24 cellular contexts compared by ENCODE assay signal in genomic region chr2:208334230-208334629, GRCh38.
DNase-seq lines count a peak whose midpoint lies in the region; ATAC-seq, FAIRE-seq and TF ChIP-seq lines count a peak whose summit lies in the region.
"Had no signal": no experiment of that assay in that cellular context is flagged by ENCODE, and none has a peak within 500 bp of the region (broad histone marks: within the 10 kb centered on the region; RNA-seq: fewer than 3 reads in every experiment).

No MANE protein-coding gene starts in this region.

- peak overlapping the region; percentile 40 for H3K27ac Mint-ChIP-seq in CD4-positive, alpha-beta T cell
- H3K27ac Mint-ChIP-seq in H9, result peak overlapping the region; percentile 25 to 65 (median 37); a peak in 3 of 7 replicates
- H3K27ac Mint-ChIP-seq: activated CD4-positive, alpha-beta memory T cell treated with anti-CD3 and anti-CD28 coated beads for 36 hours; activated naive CD4-positive, alpha-beta T cell treated with anti-CD3 and anti-CD28 coated beads, Interleukin-2, amount 50 U/mL, for 72 hours had no signal

- no peak for FAIRE-seq in D721Med (lab: Jason Lieb, UNC)
- FAIRE-seq: kidney had no signal

- H2BK5ac ChIP-seq in H9 (ENCODE audit: insufficient read length, low read length), result no peak overlapping the region

- H3K56ac ChIP-seq in H9 (ENCODE audit: insufficient read length, low read depth, low read length), result no peak overlapping the region

- intact Hi-C loops in CD4-positive, alpha-beta T cell (cut with DNase I, micrococcal nuclease), result loop anchor here in 1 of 2 experiments (10.0 kb wide), 1 partner anchor 159 kb away; no protein-coding TSS in a partner anchor

- no peak overlapping the region for H2AK5ac ChIP-seq in H9 (ENCODE audit: insufficient read length, low read length)

- H4K20me1 ChIP-seq in H9 (ENCODE audit: control insufficient read depth, insufficient read depth, insufficient read length) (no peaks in the 10 kb centered on the region), hepatocyte (ENCODE audit: insufficient read depth, poor library complexity, severe bottlenecking) (no peaks in the 10 kb centered on the region)

- H3K36me3 ChIP-seq in hepatocyte (replicated peaks; ENCODE audit: insufficient read depth, low read depth) (no peaks in the 10 kb centered on the region), neutrophil (peaks cover 100% of the 10 kb centered on the region)

- H3T11ph ChIP-seq in H9 (ENCODE audit: low read length), result no peak overlapping the region

- H3K4me1 ChIP-seq in H9 (ENCODE audit: insufficient read depth, low read length) (no peaks in the 10 kb centered on the region), hepatocyte (ENCODE audit: insufficient read depth) (peaks cover 5% of the 10 kb centered on the region), neutrophil (ENCODE audit: control insufficient read depth in 1 of 2, insufficient read depth in 1 of 2, low read depth in 1 of 2, low read length in 1 of 2) (no peaks in the 10 kb centered on the region)
- H3K4me1 ChIP-seq: parathyroid adenoma had no signal

- H3K4me2 ChIP-seq in H9 (ENCODE audit: insufficient read depth, insufficient read length, low read length), result no peak overlapping the region
- H3K4me2 ChIP-seq in hepatocyte, result no peak overlapping the region

- no peaks in the 10 kb centered on the region for H3K9me3 Mint-ChIP-seq in CD4-positive, alpha-beta T cell
- H3K9me3 Mint-ChIP-seq in H9, result no peaks in the 10 kb centered on the region
- H3K9me3 Mint-ChIP-seq: activated CD4-positive, alpha-beta memory T cell treated with anti-CD3 and anti-CD28 coated beads for 36 hours; activated naive CD4-positive, alpha-beta T cell treated with anti-CD3 and anti-CD28 coated beads, Interleukin-2, amount 50 U/mL, for 72 hours; CD4-positive, CD25-positive, alpha-beta regulatory T cell; IgD-negative memory B cell; natural killer cell had no signal

- H4K8ac ChIP-seq in H9 (replicated peaks; ENCODE audit: insufficient read length, low read depth, low read length), result no peak overlapping the region

- H2AFZ ChIP-seq in H9 (ENCODE audit: low read length) (no peak overlapping the region), hepatocyte (no peak overlapping the region)
- H2AFZ ChIP-seq: parathyroid adenoma had no signal

- H3K4me1 Mint-ChIP-seq in CD4-positive, alpha-beta T cell (ENCODE audit: low read depth), result no peaks in the 10 kb centered on the region
- no peaks in the 10 kb centered on the region for H3K4me1 Mint-ChIP-seq in H9

- POLR2A ChIA-PET in CD4-positive, alpha-beta T cell (lab: Charles Lee), result no interaction called here

- H3K27me3 Mint-ChIP-seq in CD4-positive, alpha-beta T cell, result no peaks in the 10 kb centered on the region
- H3K27me3 Mint-ChIP-seq in H9 (ENCODE audit: low read depth), result no peaks in the 10 kb centered on the region
- H3K27me3 Mint-ChIP-seq: activated CD4-positive, alpha-beta memory T cell treated with anti-CD3 and anti-CD28 coated beads for 36 hours; CD4-positive, CD25-positive, alpha-beta regulatory T cell; IgD-negative memory B cell had no signal

- no peak overlapping the region for H3K23ac ChIP-seq in H9 (ENCODE audit: insufficient read length, low read depth, low read length)

- H3K9me3 ChIP-seq in CD4-positive, alpha-beta T cell (ENCODE audit: control insufficient read depth, low read length), result no peaks in the 10 kb centered on the region
- H3K9me3 ChIP-seq in H9 (ENCODE audit: control insufficient read depth, low read depth, low read length) (no peaks in the 10 kb centered on the region), hepatocyte (ENCODE audit: low read depth) (no peaks in the 10 kb centered on the region), neutrophil (no peaks in the 10 kb centered on the region)

- no peak overlapping the region for H2BK12ac ChIP-seq in H9 (ENCODE audit: insufficient read length, low read depth, low read length)

- H4K91ac ChIP-seq in H9 (ENCODE audit: insufficient read length, low read depth, low read length), result no peak overlapping the region

- H3K79me2 ChIP-seq in H9 (ENCODE audit: insufficient read depth, low read length), result no peaks in the 10 kb centered on the region
- H3K79me2 ChIP-seq in hepatocyte, result no peaks in the 10 kb centered on the region
- H3K79me2 ChIP-seq: parathyroid adenoma had no signal

- H2BK15ac ChIP-seq in H9 (ENCODE audit: low read depth, low read length), result no peak overlapping the region

- TF ChIP-seq CTCF in CD4-positive, alpha-beta T cell (IDR thresholded peaks at IDR 0.05), result no peak
- no peak for TF ChIP-seq CTCF in H9 (conservative IDR thresholded peaks at IDR 0.05)
- TF ChIP-seq CTCF in hepatocyte (IDR thresholded peaks at IDR 0.05; ENCODE audit: poor library complexity), result no peak
- TF ChIP-seq CTCF in neutrophil (IDR thresholded peaks at IDR 0.05), result no peak
- TF ChIP-seq CTCF in D721Med (IDR thresholded peaks at IDR 0.05; ENCODE audit: insufficient read depth, missing control alignments), result no peak

- CTCF ChIA-PET in CD4-positive, alpha-beta T cell (lab: Charles Lee), result interaction anchor here (1.2 kb wide), 1 partner anchor 12 kb away, joined by 4 read pairs; no protein-coding TSS in a partner anchor

- no peak overlapping the region for H2BK120ac ChIP-seq in H9 (ENCODE audit: low read depth, low read length, poor library complexity, severe bottlenecking)

- H3K4me3 ChIP-seq in hepatocyte (no peak overlapping the region), neutrophil (ENCODE audit: low read depth in 1 of 2, low read length in 1 of 2) (no peak overlapping the region)
- H3K4me3 ChIP-seq: SK-N-MC had no signal

- no peak overlapping the region for H3K14ac ChIP-seq in H9 (ENCODE audit: insufficient read depth, low read length)

- no peak overlapping the region for H3K4ac ChIP-seq in H9 (ENCODE audit: low read depth, low read length)

- in situ Hi-C loops in KBM-7 (cut with MboI; ENCODE audit: low pct_unique_long_range_greater_than_20kb, low sequenced_read_pairs), result no loop called here

- H4K5ac ChIP-seq in H9 (ENCODE audit: insufficient read length, low read depth, low read length), result no peak overlapping the region

- no peak overlapping the region for H3K9ac ChIP-seq in H9 (ENCODE audit: extremely low read depth, insufficient read length, low read length)
- H3K9ac ChIP-seq: parathyroid adenoma had no signal

- H3K9me2 ChIP-seq in hepatocyte (replicated peaks; ENCODE audit: insufficient read depth), result no peaks in the 10 kb centered on the region

- no peaks in the 10 kb centered on the region for H3K27me3 ChIP-seq in CD4-positive, alpha-beta T cell (ENCODE audit: control insufficient read depth, insufficient read depth, low read length)
- no peaks in the 10 kb centered on the region for H3K27me3 ChIP-seq in H9 (ENCODE audit: insufficient read depth, low read length)
- H3K27me3 ChIP-seq in hepatocyte, result no peaks in the 10 kb centered on the region
- no peaks in the 10 kb centered on the region for H3K27me3 ChIP-seq in neutrophil

- no peaks in the 10 kb centered on the region for H3K79me1 ChIP-seq in H9 (ENCODE audit: insufficient read depth, low read depth, low read length, poor library complexity, severe bottlenecking)

- ATAC-seq in CD4-positive, alpha-beta T cell (ENCODE audit: poor library complexity), result no peak
- ATAC-seq: activated naive CD4-positive, alpha-beta T cell treated with anti-CD3 and anti-CD28 coated beads, Interleukin-2, amount 50 U/mL, for 72 hours; HCT116; natural killer cell; sciatic nerve had no signal

- peaks cover 89% of the 10 kb centered on the region for H3K36me3 Mint-ChIP-seq in CD4-positive, alpha-beta T cell (ENCODE audit: low read depth)
- H3K36me3 Mint-ChIP-seq in H9 (ENCODE audit: insufficient read depth in 1 of 3, low read depth in 3 of 3), result peaks cover 12 to 60% (median 54%) of the 10 kb centered on the region in 3 experiments; a peak in 6 of 7 replicates
- H3K36me3 Mint-ChIP-seq: natural killer cell had no signal

- no peak overlapping the region for H3K27ac ChIP-seq in CD4-positive, alpha-beta T cell (ENCODE audit: low read depth, low read length)
- H3K27ac ChIP-seq in H9 (ENCODE audit: insufficient read length, low read depth, low read length) (no peak overlapping the region), hepatocyte (peak overlapping the region; percentile 47), neutrophil (peak overlapping the region; percentile 18)
- H3K27ac ChIP-seq: parathyroid adenoma, SK-N-MC, WERI-Rb-1 had no signal

- H3K18ac ChIP-seq in H9 (ENCODE audit: insufficient read length, low read depth, low read length), result no peak overlapping the region

- no peaks in the 10 kb centered on the region for H3K23me2 ChIP-seq in H9 (ENCODE audit: insufficient read length, low read depth, low read length, poor library complexity, severe bottlenecking)

- no peak overlapping the region for H2BK20ac ChIP-seq in H9 (ENCODE audit: low read depth, low read length, poor library complexity, severe bottlenecking)

- no peak for DNase-seq in CD4-positive, alpha-beta T cell
- DNase-seq in H9 (no peak), hepatocyte (ENCODE audit: low spot score) (peak; percentile 36), SKM-1 treated with dmso at 0.1 percent for 144 hours (lab: John Stamatoyannopoulos, UW; ENCODE audit: unreplicated experiment) (no peak), KBM-7 (no peak), D721Med (ENCODE audit: insufficient read length, low spot score) (no peak)
- DNase-seq: activated CD4-positive, alpha-beta memory T cell treated with anti-CD3 and anti-CD28 coated beads for 36 hours; activated T-cell treated with anti-CD3 and anti-CD28 coated beads, Interleukin-2, amount 50 U/mL, for 1 hour; CD4-positive, CD25-positive, alpha-beta regulatory T cell; foreskin melanocyte; kidney; natural killer cell; NCI-H1436; NCI-H526; RPMI8226; stimulated activated CD4-positive, alpha-beta T cell treated with anti-CD3 and anti-CD28 coated beads, Interleukin-15, amount 100 ng/mL, for 24 hours; WERI-Rb-1 had no signal

- H3K4me3 Mint-ChIP-seq in CD4-positive, alpha-beta T cell, result no peak overlapping the region
- H3K4me3 Mint-ChIP-seq in H9, result no peak overlapping the region; a peak in 1 of 5 replicates
- H3K4me3 Mint-ChIP-seq: activated CD4-positive, alpha-beta memory T cell treated with anti-CD3 and anti-CD28 coated beads for 36 hours; IgD-negative memory B cell; natural killer cell had no signal

Comparison
In these comparisons a context has a peak if more than half of its experiments do, and no peak if none do; other contexts are left out.
1. H3K27ac ChIP-seq: peak in hepatocyte (single experiment) and neutrophil (single experiment); none in CD4-positive, alpha-beta T cell (single experiment) and H9 (single experiment).